25 cellular contexts compared by ENCODE assay signal in genomic region chr9:124118894-124119293, GRCh38.
"Had no signal": no experiment of that assay in that cellular context is flagged by ENCODE, and none has a peak within 500 bp of the region (broad histone marks: within the 10 kb centered on the region; RNA-seq: fewer than 3 reads in every experiment).

No MANE protein-coding gene starts in this region.

- DNase-seq: colonic mucosa; cortex of kidney; effector CD8-positive, alpha-beta T cell; effector memory CD8-positive, alpha-beta T cell; endodermal cell; erythroblast; esophagus squamous epithelium; foreskin fibroblast; foreskin melanocyte; gastrocnemius medialis; glutamatergic neuron; head of caudate nucleus; heart right ventricle; hippocampal formation; left cardiac atrium; left lung; left ventricle myocardium superior; lower lobe of right lung; mesenchymal stem cell; mucosa of descending colon had no signal

- H3K4me3 ChIP-seq: colonic mucosa, esophagus squamous epithelium, gastrocnemius medialis, heart right ventricle, left lung, lower lobe of right lung, mucosa of descending colon had no signal

- H3K9me3 ChIP-seq: colonic mucosa, gastrocnemius medialis, mucosa of descending colon had no signal

- H3K27ac ChIP-seq: colonic mucosa, epithelial cell of prostate, esophagus squamous epithelium, gastrocnemius medialis, heart right ventricle, left lung, lower lobe of right lung had no signal

- H3K27me3 ChIP-seq: colonic mucosa, gastrocnemius medialis had no signal

- ATAC-seq: effector memory CD8-positive, alpha-beta T cell; esophagus mucosa; gastrocnemius medialis; heart right ventricle; left cardiac atrium; left lung; left ventricle myocardium superior; lower lobe of right lung; mucosa of descending colon had no signal

- FAIRE-seq: endometrium, islet of Langerhans, keratinocyte had no signal

- H3K4me1 ChIP-seq: colonic mucosa, esophagus squamous epithelium, gastrocnemius medialis, heart right ventricle, left lung, lower lobe of right lung had no signal

- H3K36me3 ChIP-seq: colonic mucosa, esophagus squamous epithelium, gastrocnemius medialis, heart right ventricle, left lung, lower lobe of right lung had no signal
